ENCODE assay signal across 16 cellular contexts in genomic region chr20:23625236-23625964, GRCh38. TPM values are rescaled to one million over a fixed set of nuclear protein-coding genes. Genes with fewer than 3 reads are reported as not detected.
DNase-seq lines count a peak whose midpoint lies in the region; ATAC-seq and TF ChIP-seq lines count a peak whose summit lies in the region.
"Had no signal": no experiment of that assay in that cellular context is flagged by ENCODE, and none has a peak within 500 bp of the region (broad histone marks: within the 10 kb centered on the region; RNA-seq: fewer than 3 reads in every experiment).

No MANE protein-coding gene starts in this region.

- no peak for TF ChIP-seq POLR2A in gastrocnemius medialis (IDR thresholded peaks at IDR 0.05)

- H3K9me3 Mint-ChIP-seq in activated CD4-positive, alpha-beta memory T cell treated with anti-CD3 and anti-CD28 coated beads for 36 hours, result no peaks in the 10 kb centered on the region
- H3K9me3 Mint-ChIP-seq: T-helper 1 cell treated with Interleukin-12 subunit alpha and Interleukin-12 subunit beta and Interleukin-4 antibody, amounts not matched to agents 30 μg/mL and 1 μg/mL, for 36 hours had no signal

- H3K4me1 ChIP-seq in gastrocnemius medialis, result peaks cover 28 to 41% of the 10 kb centered on the region in 2 donors
- H3K4me1 ChIP-seq: BE2C had no signal

- H3K9me3 ChIP-seq in gastrocnemius medialis, result no peaks in the 10 kb centered on the region
- H3K9me3 ChIP-seq: BE2C had no signal

- H3K36me3 Mint-ChIP-seq in activated CD4-positive, alpha-beta memory T cell treated with anti-CD3 and anti-CD28 coated beads for 36 hours, result no peaks in the 10 kb centered on the region

- intact Hi-C loops in gastrocnemius medialis (cut with DNase I; ENCODE audit: low total_unique reads), result no loop called here
- intact Hi-C loops in activated CD4-positive, alpha-beta memory T cell treated with anti-CD3 and anti-CD28 coated beads for 36 hours (cut with micrococcal nuclease), result no loop called here

- ATAC-seq in GM18907 (IDR thresholded peaks at IDR 0.05; ENCODE audit: unreplicated experiment), result peak; percentile 51
- ATAC-seq in HG03469 (IDR thresholded peaks at IDR 0.05; ENCODE audit: unreplicated experiment), result peak; percentile 38
- ATAC-seq in gastrocnemius medialis, result no peak

- H3K4me3 ChIP-seq in epithelial cell of esophagus (ENCODE audit: low read length) (no peak overlapping the region), gastrocnemius medialis (no peak overlapping the region)

- POLR2A ChIA-PET in activated CD4-positive, alpha-beta memory T cell treated with anti-CD3 and anti-CD28 coated beads for 36 hours (lab: Charles Lee), result interaction anchor here (0.7 kb wide), 1 partner anchor 31 kb away, joined by 3 read pairs; no protein-coding TSS in a partner anchor

- TF ChIP-seq CTCF in epithelial cell of esophagus (IDR thresholded peaks at IDR 0.05; ENCODE audit: insufficient read depth, low read depth, low read length, missing control alignments) (no peak), gastrocnemius medialis (IDR thresholded peaks at IDR 0.05 in 4 of 5, conservative IDR thresholded peaks at IDR 0.05 in 1 of 5) (no peak)

- H3K27me3 Mint-ChIP-seq in activated CD4-positive, alpha-beta memory T cell treated with anti-CD3 and anti-CD28 coated beads for 36 hours, result peaks cover 8% of the 10 kb centered on the region

- no peak overlapping the region for H3K4me3 Mint-ChIP-seq in activated CD4-positive, alpha-beta memory T cell treated with anti-CD3 and anti-CD28 coated beads for 36 hours
- H3K4me3 Mint-ChIP-seq: T-helper 1 cell treated with Interleukin-12 subunit alpha and Interleukin-12 subunit beta and Interleukin-4 antibody, amounts not matched to agents 30 μg/mL and 1 μg/mL, for 36 hours had no signal

- in situ Hi-C loops in gastrocnemius medialis (cut with MboI; ENCODE audit: low sequenced_read_pairs in 4 of 4), result loop anchor here (25.0 kb wide), 3 partner anchors 463 to 1437 kb away; partner anchors contain the start of genes ACSS1 (in 2 of the 4) and APMAP (in 1 of the 4)

- CTCF ChIA-PET in activated CD4-positive, alpha-beta memory T cell treated with anti-CD3 and anti-CD28 coated beads for 36 hours (lab: Charles Lee), result no interaction called here

- H3K36me3 ChIP-seq in gastrocnemius medialis, result no peaks in the 10 kb centered on the region
- H3K36me3 ChIP-seq: BE2C had no signal

- H3K4me1 Mint-ChIP-seq in activated CD4-positive, alpha-beta memory T cell treated with anti-CD3 and anti-CD28 coated beads for 36 hours (ENCODE audit: low read depth), result no peaks in the 10 kb centered on the region

- no peak overlapping the region for H3K27ac Mint-ChIP-seq in activated CD4-positive, alpha-beta memory T cell treated with anti-CD3 and anti-CD28 coated beads for 36 hours
- H3K27ac Mint-ChIP-seq: T-helper 1 cell treated with Interleukin-12 subunit alpha and Interleukin-12 subunit beta and Interleukin-4 antibody, amounts not matched to agents 30 μg/mL and 1 μg/mL, for 36 hours had no signal

- peak; percentile 85 for DNase-seq in epithelial cell of esophagus (ENCODE audit: low read depth)
- no peak for DNase-seq in gastrocnemius medialis
- no peak for DNase-seq in activated CD4-positive, alpha-beta memory T cell treated with anti-CD3 and anti-CD28 coated beads for 36 hours
- DNase-seq in retina, result no peak
- no peak for DNase-seq in COR-L47 (lab: John Stamatoyannopoulos, UW)
- DNase-seq: activated CD4-positive, CD25-positive, alpha-beta regulatory T cell; BE2C; effector memory CD4-positive, alpha-beta T cell; midbrain; NCI-H2107; stimulated activated naive CD4-positive, alpha-beta T cell treated with Interleukin-2 at 50 U/mL for 16 hours had no signal

- peak overlapping the region in 3 of 4 donors; percentile 1 to 57 (median 46) for H3K27ac ChIP-seq in gastrocnemius medialis

- H3K27me3 ChIP-seq in gastrocnemius medialis, result no peaks in the 10 kb centered on the region
- H3K27me3 ChIP-seq: BE2C had no signal

RNA-seq across cellular contexts. Expression of gene CST3, which starts 12.4 kb away (rescaled TPM):
- 1,000 to 10,000 TPM in 1 of 4 donors, 100 to 1,000 TPM in 3; 461 to 1,821 (median 697) TPM for total RNA-seq in gastrocnemius medialis
- under 1 TPM; 0.26 to 0.29 TPM for total RNA-seq in activated CD4-positive, alpha-beta memory T cell treated with anti-CD3 and anti-CD28 coated beads for 36 hours

RNA-seq across cellular contexts. Expression of gene CST9, which starts 19.7 kb away (rescaled TPM):
- total RNA-seq in gastrocnemius medialis, result not detected
- not detected for total RNA-seq in activated CD4-positive, alpha-beta memory T cell treated with anti-CD3 and anti-CD28 coated beads for 36 hours
- total RNA-seq: skeletal muscle tissue, urinary bladder had no signal

RNA-seq across cellular contexts. Expression of gene CST9L, which starts 57.1 kb away (rescaled TPM):
- total RNA-seq in gastrocnemius medialis, result not detected
- total RNA-seq in activated CD4-positive, alpha-beta memory T cell treated with anti-CD3 and anti-CD28 coated beads for 36 hours, result not detected
- total RNA-seq: skeletal muscle tissue, urinary bladder had no signal

Comparison
In these comparisons a context has a peak if more than half of its experiments do, and no peak if none do; other contexts are left out.
1. ATAC-seq: peak in GM18907 (single experiment) and HG03469 (single experiment); none in gastrocnemius medialis (0 of 2).
2. RNA of gene CST3, which starts 12.4 kb away (total RNA-seq): 461 to 1,821 TPM in gastrocnemius medialis; 0.26 to 0.29 TPM in activated CD4-positive, alpha-beta memory T cell treated with anti-CD3 and anti-CD28 coated beads for 36 hours; every median in the first group is over 100 times any median in the second.